Comparison of ENCODE assay signal across 16 cellular contexts in genomic region chr13:34078334-34078999, GRCh38.
DNase-seq lines count a peak whose midpoint lies in the region; ATAC-seq and TF ChIP-seq lines count a peak whose summit lies in the region.
"Had no signal": no experiment of that assay in that cellular context is flagged by ENCODE, and none has a peak within 500 bp of the region (broad histone marks: within the 10 kb centered on the region; RNA-seq: fewer than 3 reads in every experiment).

No MANE protein-coding gene starts in this region.

- H3K27ac ChIP-seq in foreskin keratinocyte (no peak overlapping the region), upper lobe of left lung (no peak overlapping the region), ascending aorta (no peak overlapping the region)
- H3K27ac ChIP-seq: 22Rv1 had no signal

- no peak for TF ChIP-seq CTCF in foreskin keratinocyte (conservative IDR thresholded peaks at IDR 0.05)
- no peak for TF ChIP-seq CTCF in upper lobe of left lung (IDR thresholded peaks at IDR 0.05)
- no peak for TF ChIP-seq CTCF in ascending aorta (IDR thresholded peaks at IDR 0.05)

- intact Hi-C loops in ascending aorta (cut with DNase I), result no loop called here

- H3K4me3 ChIP-seq in upper lobe of left lung (no peak overlapping the region), ascending aorta (no peak overlapping the region)

- H3K9me3 ChIP-seq in upper lobe of left lung, result peaks cover 0 to 4% (median 0%) of the 10 kb centered on the region in 4 donors
- peaks cover 0 to 14% of the 10 kb centered on the region in 2 donors for H3K9me3 ChIP-seq in ascending aorta

- H3K36me3 ChIP-seq in upper lobe of left lung, result no peaks in the 10 kb centered on the region
- no peaks in the 10 kb centered on the region for H3K36me3 ChIP-seq in ascending aorta

- no peak for TF ChIP-seq POLR2A in upper lobe of left lung (IDR thresholded peaks at IDR 0.05)

- ATAC-seq in foreskin keratinocyte (peak; percentile 54), upper lobe of left lung (ENCODE audit: low FRiP score in 2 of 2) (no peak)

- H3K4me1 ChIP-seq in foreskin keratinocyte (no peaks in the 10 kb centered on the region), upper lobe of left lung (peaks cover 0 to 6% (median 4%) of the 10 kb centered on the region in 4 donors), ascending aorta (peaks cover 0 to 7% of the 10 kb centered on the region in 2 donors)

- WGBS in upper lobe of left lung, 2 donors, result 46 to 73% methylated on average over 2 of the region's 2 CpGs

- no peak for TF ChIP-seq EP300 in upper lobe of left lung (IDR thresholded peaks at IDR 0.05)

- peak; percentile 17 for DNase-seq in DMS53 (lab: John Stamatoyannopoulos, UW)
- DNase-seq in DMS53 treated with DMSO at 0.1 percent for 48 hours (lab: John Stamatoyannopoulos, UW; ENCODE audit: unreplicated experiment), result no peak
- DNase-seq in M059J (ENCODE audit: low read depth), result peak; percentile 17
- no peak for DNase-seq in foreskin keratinocyte
- DNase-seq in DMS79 (lab: John Stamatoyannopoulos, UW), result no peak
- no peak for DNase-seq in upper lobe of left lung
- DNase-seq in ascending aorta (ENCODE audit: low spot score in 2 of 2), result no peak
- no peak for DNase-seq in GM19238 (ENCODE audit: insufficient read length, low spot score)
- DNase-seq: CD4-positive, alpha-beta memory T cell; HCEC 1CT; NCI-H1436; NCI-H2029; NCI-H2171; NCI-H446; NK-92 treated with Interleukin-12 subunit alpha and Interleukin-12 subunit beta, amount 100 ng/mL, for 24 hours had no signal

- no peaks in the 10 kb centered on the region for H3K27me3 ChIP-seq in foreskin keratinocyte
- no peaks in the 10 kb centered on the region for H3K27me3 ChIP-seq in upper lobe of left lung
- H3K27me3 ChIP-seq in ascending aorta, result no peaks in the 10 kb centered on the region

Comparison
In these comparisons a context has a peak if more than half of its experiments do, and no peak if none do; other contexts are left out.
1. DNase-seq: peak in DMS53 (single experiment) and M059J (single experiment); none in DMS53 treated with DMSO at 0.1 percent for 48 hours (single experiment), foreskin keratinocyte (0 of 2), DMS79 (single experiment), upper lobe of left lung (0 of 2), ascending aorta (0 of 2) and GM19238 (single experiment).